ENCODE assay signal across 1 cellular context in the genomic region with DNA sequence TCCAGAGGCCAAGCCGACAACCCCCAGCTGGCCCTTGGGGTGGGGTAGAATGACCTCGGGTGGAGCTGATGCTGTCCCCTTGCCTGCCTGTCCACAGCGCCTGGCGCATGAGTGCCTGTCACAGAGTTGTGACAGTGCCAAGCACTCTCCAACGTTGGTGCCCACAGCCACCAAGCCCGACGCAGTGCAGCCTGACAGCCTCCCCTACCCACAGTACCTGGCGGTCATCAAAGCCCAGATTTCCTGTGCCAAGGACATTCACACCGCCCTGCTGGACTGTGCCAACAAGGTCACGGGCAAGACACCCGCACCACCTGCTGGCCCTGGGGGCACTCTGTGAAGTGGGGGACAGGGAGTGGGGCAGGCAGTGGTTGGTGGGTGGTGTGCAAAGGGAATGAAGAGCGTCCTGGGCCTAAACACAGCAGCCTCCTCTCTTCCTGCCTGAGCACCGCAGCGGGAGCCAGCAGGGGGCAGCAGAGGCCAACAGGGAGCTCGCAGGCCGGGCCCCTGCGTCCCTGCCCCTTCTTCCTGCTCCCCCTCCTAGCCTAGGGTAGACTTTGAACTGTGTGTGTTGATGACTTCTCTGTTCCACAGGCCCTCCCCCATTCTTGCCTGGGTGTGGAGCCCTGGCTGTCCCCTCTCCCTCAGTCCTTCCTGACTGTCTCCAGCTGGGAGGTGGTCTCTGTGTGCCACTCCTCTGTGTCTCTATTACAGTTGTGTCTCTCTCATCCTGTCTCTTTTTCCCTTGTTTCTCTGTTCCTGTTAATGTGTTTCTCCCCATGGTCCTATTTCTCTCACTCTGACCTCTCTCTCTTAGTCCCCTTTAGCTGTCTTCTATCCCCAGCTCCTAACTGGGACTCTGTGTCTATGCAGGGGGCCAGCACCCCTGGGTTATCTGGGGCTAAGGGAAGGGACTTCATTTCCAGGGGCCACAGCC.
TF ChIP-seq lines count a peak whose summit lies in the region.

No MANE protein-coding gene starts in this region.

TF ChIP-seq in K562, 482 proteins besides CTCF, POLR2A, EP300 and RAD21 (continued from another document and continues in another):
- TF ChIP-seq, protein P1, sequence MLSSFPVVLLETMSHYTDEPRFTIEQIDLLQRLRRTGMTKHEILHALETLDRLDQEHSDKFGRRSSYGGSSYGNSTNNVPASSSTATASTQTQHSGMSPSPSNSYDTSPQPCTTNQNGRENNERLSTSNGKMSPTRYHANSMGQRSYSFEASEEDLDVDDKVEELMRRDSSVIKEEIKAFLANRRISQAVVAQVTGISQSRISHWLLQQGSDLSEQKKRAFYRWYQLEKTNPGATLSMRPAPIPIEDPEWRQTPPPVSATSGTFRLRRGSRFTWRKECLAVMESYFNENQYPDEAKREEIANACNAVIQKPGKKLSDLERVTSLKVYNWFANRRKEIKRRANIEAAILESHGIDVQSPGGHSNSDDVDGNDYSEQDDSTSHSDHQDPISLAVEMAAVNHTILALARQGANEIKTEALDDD (IDR thresholded peaks at IDR 0.05): no peak
- no peak for TF ChIP-seq MAFF (IDR thresholded peaks at IDR 0.05; ENCODE audit: low read length)
- TF ChIP-seq PTTG1 (tag; IDR thresholded peaks at IDR 0.05; ENCODE audit: low read depth): no peak
- TF ChIP-seq, protein P2, sequence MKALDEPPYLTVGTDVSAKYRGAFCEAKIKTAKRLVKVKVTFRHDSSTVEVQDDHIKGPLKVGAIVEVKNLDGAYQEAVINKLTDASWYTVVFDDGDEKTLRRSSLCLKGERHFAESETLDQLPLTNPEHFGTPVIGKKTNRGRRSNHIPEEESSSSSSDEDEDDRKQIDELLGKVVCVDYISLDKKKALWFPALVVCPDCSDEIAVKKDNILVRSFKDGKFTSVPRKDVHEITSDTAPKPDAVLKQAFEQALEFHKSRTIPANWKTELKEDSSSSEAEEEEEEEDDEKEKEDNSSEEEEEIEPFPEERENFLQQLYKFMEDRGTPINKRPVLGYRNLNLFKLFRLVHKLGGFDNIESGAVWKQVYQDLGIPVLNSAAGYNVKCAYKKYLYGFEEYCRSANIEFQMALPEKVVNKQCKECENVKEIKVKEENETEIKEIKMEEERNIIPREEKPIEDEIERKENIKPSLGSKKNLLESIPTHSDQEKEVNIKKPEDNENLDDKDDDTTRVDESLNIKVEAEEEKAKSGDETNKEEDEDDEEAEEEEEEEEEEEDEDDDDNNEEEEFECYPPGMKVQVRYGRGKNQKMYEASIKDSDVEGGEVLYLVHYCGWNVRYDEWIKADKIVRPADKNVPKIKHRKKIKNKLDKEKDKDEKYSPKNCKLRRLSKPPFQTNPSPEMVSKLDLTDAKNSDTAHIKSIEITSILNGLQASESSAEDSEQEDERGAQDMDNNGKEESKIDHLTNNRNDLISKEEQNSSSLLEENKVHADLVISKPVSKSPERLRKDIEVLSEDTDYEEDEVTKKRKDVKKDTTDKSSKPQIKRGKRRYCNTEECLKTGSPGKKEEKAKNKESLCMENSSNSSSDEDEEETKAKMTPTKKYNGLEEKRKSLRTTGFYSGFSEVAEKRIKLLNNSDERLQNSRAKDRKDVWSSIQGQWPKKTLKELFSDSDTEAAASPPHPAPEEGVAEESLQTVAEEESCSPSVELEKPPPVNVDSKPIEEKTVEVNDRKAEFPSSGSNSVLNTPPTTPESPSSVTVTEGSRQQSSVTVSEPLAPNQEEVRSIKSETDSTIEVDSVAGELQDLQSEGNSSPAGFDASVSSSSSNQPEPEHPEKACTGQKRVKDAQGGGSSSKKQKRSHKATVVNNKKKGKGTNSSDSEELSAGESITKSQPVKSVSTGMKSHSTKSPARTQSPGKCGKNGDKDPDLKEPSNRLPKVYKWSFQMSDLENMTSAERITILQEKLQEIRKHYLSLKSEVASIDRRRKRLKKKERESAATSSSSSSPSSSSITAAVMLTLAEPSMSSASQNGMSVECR (CRISPR knock-in tag; IDR thresholded peaks at IDR 0.05): no peak
- no peak for TF ChIP-seq NFYB (IDR thresholded peaks at IDR 0.05; ENCODE audit: extremely low read depth, insufficient read length)
- no peak for TF ChIP-seq CCAR2 (IDR thresholded peaks at IDR 0.05; ENCODE audit: low read depth, low read length)
- TF ChIP-seq PHF21A (IDR thresholded peaks at IDR 0.05; ENCODE audit: borderline replicate concordance, low read depth): peak; percentile 36; the same call in 1 of the 2 replicates
- TF ChIP-seq SMARCB1 (IDR thresholded peaks at IDR 0.05; ENCODE audit: insufficient read length, low read depth): no peak
- no peak for TF ChIP-seq FOSL1 (tag; conservative IDR thresholded peaks at IDR 0.05)
- TF ChIP-seq, protein P3, sequence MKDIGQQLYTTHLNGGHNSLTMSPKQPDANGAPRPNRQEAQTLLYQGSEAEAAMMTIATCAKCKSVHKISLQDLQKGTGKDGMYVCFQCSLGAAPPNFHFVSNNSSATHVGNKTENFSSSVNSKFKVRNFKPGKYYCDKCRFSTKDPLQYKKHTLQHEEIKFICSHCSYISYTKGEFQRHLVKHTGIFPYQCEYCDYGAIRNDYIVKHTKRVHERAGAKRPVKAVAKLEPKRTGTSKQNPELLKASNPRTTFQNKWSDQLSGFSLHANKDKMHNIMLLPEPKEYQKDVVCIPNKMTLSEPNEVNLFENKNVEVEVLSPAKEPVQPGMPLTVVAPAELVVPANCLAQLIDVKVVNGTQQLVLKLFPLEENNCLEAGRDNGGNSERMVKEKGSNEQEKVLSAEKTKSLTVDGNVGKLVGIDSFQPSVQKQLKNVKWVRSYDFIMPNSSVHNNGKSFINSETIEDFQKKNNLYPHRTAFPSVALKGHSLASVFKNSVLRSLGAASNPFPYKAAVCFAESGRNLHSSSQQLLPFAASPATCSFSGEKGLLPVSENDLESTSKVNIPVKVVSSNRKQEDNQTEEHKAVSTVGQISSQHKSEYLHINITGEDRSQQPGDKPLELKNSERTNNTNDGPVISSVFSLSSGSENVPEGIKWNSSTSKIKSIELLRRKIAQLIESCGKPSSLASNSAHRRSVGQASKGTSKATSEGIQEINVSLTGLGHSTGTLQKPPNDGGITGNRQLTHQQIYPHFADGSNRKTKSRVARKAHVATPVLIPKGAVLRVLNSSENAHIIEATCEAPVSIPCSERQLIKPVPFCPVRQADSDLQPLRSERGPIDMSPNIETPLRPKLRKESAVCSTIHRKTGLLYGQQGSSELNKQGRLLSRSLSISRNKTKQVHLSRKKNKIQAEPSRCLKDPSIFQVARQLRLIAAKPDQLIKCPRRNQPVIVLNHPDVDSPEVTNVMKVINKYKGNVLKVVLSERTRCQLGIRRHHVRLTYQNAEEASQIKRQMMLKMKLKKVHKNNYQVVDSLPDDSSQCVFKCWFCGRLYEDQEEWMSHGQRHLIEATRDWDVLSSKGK (CRISPR knock-in tag; IDR thresholded peaks at IDR 0.05): no peak
- no peak; the same call in 1 of the 2 replicates for TF ChIP-seq PHB (CRISPR knock-in tag; IDR thresholded peaks at IDR 0.05)
- no peak for TF ChIP-seq NFIC (IDR thresholded peaks at IDR 0.05)
- TF ChIP-seq BRF1 (IDR thresholded peaks at IDR 0.05; ENCODE audit: borderline replicate concordance, extremely low read depth, insufficient read length): no peak
- no peak for TF ChIP-seq MCM7 (IDR thresholded peaks at IDR 0.05)
- no peak for TF ChIP-seq TRIM24 (IDR thresholded peaks at IDR 0.05)
- TF ChIP-seq DPF2 (IDR thresholded peaks at IDR 0.05): peak; percentile 24; the same call in 1 of the 2 replicates
- TF ChIP-seq KHSRP (IDR thresholded peaks at IDR 0.05): no peak
- TF ChIP-seq, protein P4, sequence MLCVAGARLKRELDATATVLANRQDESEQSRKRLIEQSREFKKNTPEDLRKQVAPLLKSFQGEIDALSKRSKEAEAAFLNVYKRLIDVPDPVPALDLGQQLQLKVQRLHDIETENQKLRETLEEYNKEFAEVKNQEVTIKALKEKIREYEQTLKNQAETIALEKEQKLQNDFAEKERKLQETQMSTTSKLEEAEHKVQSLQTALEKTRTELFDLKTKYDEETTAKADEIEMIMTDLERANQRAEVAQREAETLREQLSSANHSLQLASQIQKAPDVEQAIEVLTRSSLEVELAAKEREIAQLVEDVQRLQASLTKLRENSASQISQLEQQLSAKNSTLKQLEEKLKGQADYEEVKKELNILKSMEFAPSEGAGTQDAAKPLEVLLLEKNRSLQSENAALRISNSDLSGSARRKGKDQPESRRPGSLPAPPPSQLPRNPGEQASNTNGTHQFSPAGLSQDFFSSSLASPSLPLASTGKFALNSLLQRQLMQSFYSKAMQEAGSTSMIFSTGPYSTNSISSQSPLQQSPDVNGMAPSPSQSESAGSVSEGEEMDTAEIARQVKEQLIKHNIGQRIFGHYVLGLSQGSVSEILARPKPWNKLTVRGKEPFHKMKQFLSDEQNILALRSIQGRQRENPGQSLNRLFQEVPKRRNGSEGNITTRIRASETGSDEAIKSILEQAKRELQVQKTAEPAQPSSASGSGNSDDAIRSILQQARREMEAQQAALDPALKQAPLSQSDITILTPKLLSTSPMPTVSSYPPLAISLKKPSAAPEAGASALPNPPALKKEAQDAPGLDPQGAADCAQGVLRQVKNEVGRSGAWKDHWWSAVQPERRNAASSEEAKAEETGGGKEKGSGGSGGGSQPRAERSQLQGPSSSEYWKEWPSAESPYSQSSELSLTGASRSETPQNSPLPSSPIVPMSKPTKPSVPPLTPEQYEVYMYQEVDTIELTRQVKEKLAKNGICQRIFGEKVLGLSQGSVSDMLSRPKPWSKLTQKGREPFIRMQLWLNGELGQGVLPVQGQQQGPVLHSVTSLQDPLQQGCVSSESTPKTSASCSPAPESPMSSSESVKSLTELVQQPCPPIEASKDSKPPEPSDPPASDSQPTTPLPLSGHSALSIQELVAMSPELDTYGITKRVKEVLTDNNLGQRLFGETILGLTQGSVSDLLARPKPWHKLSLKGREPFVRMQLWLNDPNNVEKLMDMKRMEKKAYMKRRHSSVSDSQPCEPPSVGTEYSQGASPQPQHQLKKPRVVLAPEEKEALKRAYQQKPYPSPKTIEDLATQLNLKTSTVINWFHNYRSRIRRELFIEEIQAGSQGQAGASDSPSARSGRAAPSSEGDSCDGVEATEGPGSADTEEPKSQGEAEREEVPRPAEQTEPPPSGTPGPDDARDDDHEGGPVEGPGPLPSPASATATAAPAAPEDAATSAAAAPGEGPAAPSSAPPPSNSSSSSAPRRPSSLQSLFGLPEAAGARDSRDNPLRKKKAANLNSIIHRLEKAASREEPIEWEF (CRISPR knock-in tag; IDR thresholded peaks at IDR 0.05): no peak
- peak; percentile 53 for TF ChIP-seq JUND (IDR thresholded peaks at IDR 0.05; ENCODE audit: borderline replicate concordance, low read depth, low read length)
- TF ChIP-seq JUND (tag; IDR thresholded peaks at IDR 0.05; ENCODE audit: borderline replicate concordance, low read depth, low read length): peak; percentile 49; the same call in 1 of the 3 replicates
- no peak for TF ChIP-seq KLF1 (tag; IDR thresholded peaks at IDR 0.05)
- TF ChIP-seq MXI1 (IDR thresholded peaks at IDR 0.05; ENCODE audit: low read depth, low read length): no peak
- no peak for TF ChIP-seq ZNF830 (CRISPR knock-in tag; IDR thresholded peaks at IDR 0.05)
- peak; percentile 28; the same call in 1 of the 2 replicates for TF ChIP-seq ZNF24 (IDR thresholded peaks at IDR 0.05)
- TF ChIP-seq, protein P5, sequence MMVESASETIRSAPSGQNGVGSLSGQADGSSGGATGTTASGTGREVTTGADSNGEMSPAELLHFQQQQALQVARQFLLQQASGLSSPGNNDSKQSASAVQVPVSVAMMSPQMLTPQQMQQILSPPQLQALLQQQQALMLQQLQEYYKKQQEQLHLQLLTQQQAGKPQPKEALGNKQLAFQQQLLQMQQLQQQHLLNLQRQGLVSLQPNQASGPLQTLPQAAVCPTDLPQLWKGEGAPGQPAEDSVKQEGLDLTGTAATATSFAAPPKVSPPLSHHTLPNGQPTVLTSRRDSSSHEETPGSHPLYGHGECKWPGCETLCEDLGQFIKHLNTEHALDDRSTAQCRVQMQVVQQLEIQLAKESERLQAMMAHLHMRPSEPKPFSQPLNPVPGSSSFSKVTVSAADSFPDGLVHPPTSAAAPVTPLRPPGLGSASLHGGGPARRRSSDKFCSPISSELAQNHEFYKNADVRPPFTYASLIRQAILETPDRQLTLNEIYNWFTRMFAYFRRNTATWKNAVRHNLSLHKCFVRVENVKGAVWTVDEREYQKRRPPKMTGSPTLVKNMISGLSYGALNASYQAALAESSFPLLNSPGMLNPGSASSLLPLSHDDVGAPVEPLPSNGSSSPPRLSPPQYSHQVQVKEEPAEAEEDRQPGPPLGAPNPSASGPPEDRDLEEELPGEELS (CRISPR knock-in tag; IDR thresholded peaks at IDR 0.05; ENCODE audit: borderline replicate concordance): no peak
- TF ChIP-seq, protein P6, sequence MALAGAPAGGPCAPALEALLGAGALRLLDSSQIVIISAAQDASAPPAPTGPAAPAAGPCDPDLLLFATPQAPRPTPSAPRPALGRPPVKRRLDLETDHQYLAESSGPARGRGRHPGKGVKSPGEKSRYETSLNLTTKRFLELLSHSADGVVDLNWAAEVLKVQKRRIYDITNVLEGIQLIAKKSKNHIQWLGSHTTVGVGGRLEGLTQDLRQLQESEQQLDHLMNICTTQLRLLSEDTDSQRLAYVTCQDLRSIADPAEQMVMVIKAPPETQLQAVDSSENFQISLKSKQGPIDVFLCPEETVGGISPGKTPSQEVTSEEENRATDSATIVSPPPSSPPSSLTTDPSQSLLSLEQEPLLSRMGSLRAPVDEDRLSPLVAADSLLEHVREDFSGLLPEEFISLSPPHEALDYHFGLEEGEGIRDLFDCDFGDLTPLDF (CRISPR knock-in tag; IDR thresholded peaks at IDR 0.05): no peak
- no peak for TF ChIP-seq KDM4B (IDR thresholded peaks at IDR 0.05; ENCODE audit: borderline replicate concordance in 2 of 2, low read depth in 1 of 2)
- TF ChIP-seq ZKSCAN3 (CRISPR knock-in tag; IDR thresholded peaks at IDR 0.05): no peak
- TF ChIP-seq, protein P7, sequence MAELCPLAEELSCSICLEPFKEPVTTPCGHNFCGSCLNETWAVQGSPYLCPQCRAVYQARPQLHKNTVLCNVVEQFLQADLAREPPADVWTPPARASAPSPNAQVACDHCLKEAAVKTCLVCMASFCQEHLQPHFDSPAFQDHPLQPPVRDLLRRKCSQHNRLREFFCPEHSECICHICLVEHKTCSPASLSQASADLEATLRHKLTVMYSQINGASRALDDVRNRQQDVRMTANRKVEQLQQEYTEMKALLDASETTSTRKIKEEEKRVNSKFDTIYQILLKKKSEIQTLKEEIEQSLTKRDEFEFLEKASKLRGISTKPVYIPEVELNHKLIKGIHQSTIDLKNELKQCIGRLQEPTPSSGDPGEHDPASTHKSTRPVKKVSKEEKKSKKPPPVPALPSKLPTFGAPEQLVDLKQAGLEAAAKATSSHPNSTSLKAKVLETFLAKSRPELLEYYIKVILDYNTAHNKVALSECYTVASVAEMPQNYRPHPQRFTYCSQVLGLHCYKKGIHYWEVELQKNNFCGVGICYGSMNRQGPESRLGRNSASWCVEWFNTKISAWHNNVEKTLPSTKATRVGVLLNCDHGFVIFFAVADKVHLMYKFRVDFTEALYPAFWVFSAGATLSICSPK (IDR thresholded peaks at IDR 0.05; ENCODE audit: borderline replicate concordance): 0 out of 2 replicates have a peak, but pooled peaks have one; percentile 67
- no peak; the same call in 1 of the 2 replicates for TF ChIP-seq MYC (IDR thresholded peaks at IDR 0.05; ENCODE audit: low read depth, low read length)
- TF ChIP-seq MYC (CRISPR knock-in tag; IDR thresholded peaks at IDR 0.05; ENCODE audit: borderline replicate concordance, low read depth): no peak
- TF ChIP-seq ZNF253 (CRISPR knock-in tag; conservative IDR thresholded peaks at IDR 0.05): no peak
